In the genomic region with DNA sequence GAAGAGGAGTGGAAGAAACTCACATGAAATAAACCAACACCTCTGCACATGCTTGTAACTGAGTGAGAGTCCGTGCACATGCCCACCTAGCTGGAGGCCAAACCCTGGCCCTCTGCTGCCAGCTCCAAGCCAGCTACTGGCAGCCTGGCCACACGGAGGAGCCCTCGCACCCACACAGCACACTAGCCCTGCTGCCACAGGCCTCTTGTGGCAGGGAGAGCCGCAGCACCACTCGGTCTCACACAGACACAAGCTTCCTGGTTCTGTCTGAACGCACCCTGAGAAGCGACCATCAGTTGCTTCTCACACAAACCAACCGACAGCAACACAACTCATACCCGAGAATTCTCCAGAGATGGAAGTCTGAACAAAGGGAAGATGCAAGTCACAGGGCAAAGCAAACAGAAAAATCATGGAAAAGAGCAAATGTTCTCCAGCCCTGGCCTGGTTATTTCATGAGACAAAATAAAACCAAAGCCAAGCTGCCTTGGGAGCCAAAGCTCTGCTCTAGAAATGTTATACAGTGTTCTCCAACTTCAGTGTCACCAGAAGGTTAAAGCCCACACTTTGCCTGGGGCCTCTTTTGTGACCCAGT, we compare ENCODE assay signal across 8 cellular contexts.
DNase-seq lines count a peak whose midpoint lies in the region; ATAC-seq and TF ChIP-seq lines count a peak whose summit lies in the region.

No MANE protein-coding gene starts in this region.

- CTCF ChIA-PET in activated CD8-positive, alpha-beta memory T cell treated with anti-CD3 and anti-CD28 coated beads, Interleukin-2, amount 10 ng/mL, durations not matched to agents 7 days and 5 days (lab: Charles Lee), result interaction anchor here (0.8 to 2.0 kb wide), 14 partner anchors 9 to 470 kb away, joined by 3 to 9 read pairs (median 4); no protein-coding TSS in a partner anchor

- intact Hi-C loops in esophagus muscularis mucosa (cut with DNase I), result no loop called here

- H3K36me3 Mint-ChIP-seq in activated CD8-positive, alpha-beta memory T cell treated with anti-CD3 and anti-CD28 coated beads, Interleukin-2, amount 10 ng/mL, durations not matched to agents 7 days and 5 days, result no peaks in the 10 kb centered on the region

- H3K27ac ChIP-seq in esophagus muscularis mucosa (replicated peaks in 1 of 4), result peak overlapping the region in 1 of 4 donors; percentile 1

- peak overlapping the region; percentile 87 for H3K27ac Mint-ChIP-seq in activated CD8-positive, alpha-beta memory T cell treated with anti-CD3 and anti-CD28 coated beads, Interleukin-2, amount 10 ng/mL, durations not matched to agents 7 days and 5 days

- peak overlapping the region; percentile 51 for H3K4me3 Mint-ChIP-seq in activated CD8-positive, alpha-beta memory T cell treated with anti-CD3 and anti-CD28 coated beads, Interleukin-2, amount 10 ng/mL, durations not matched to agents 7 days and 5 days

- DNase-seq in AG08396 (ENCODE audit: low spot score) (peak; percentile 89), NCI-H774 (lab: John Stamatoyannopoulos, UW) (peak; percentile 53), esophagus muscularis mucosa (ENCODE audit: extremely low spot score) (no peak), occipital lobe (lab: John Stamatoyannopoulos, UW) (peak; percentile 35), NCI-H226 (no peak)
- DNase-seq in activated CD8-positive, alpha-beta memory T cell treated with anti-CD3 and anti-CD28 coated beads, Interleukin-2, amount 10 ng/mL, durations not matched to agents 7 days and 5 days, result peak; percentile 80

- peak; percentile 33 to 51 (median 40) for TF ChIP-seq CTCF in esophagus muscularis mucosa (IDR thresholded peaks at IDR 0.05)

- H3K4me1 Mint-ChIP-seq in activated CD8-positive, alpha-beta memory T cell treated with anti-CD3 and anti-CD28 coated beads, Interleukin-2, amount 10 ng/mL, durations not matched to agents 7 days and 5 days, result peaks cover 13% of the 10 kb centered on the region

- ATAC-seq in GM18517 (IDR thresholded peaks at IDR 0.05; ENCODE audit: unreplicated experiment) (peak; percentile 87), HG03039 (IDR thresholded peaks at IDR 0.05; ENCODE audit: unreplicated experiment) (peak; percentile 87)
- ATAC-seq in activated CD8-positive, alpha-beta memory T cell treated with anti-CD3 and anti-CD28 coated beads, Interleukin-2, amount 10 ng/mL, durations not matched to agents 7 days and 5 days, result peak; percentile 98

- WGBS in esophagus muscularis mucosa, result 39% methylated on average over 7 of the region's 9 CpGs

- H3K27me3 ChIP-seq in esophagus muscularis mucosa, result no peaks in the 10 kb centered on the region

- no peak for TF ChIP-seq POLR2A in esophagus muscularis mucosa (IDR thresholded peaks at IDR 0.05; ENCODE audit: low read depth)

- no peak overlapping the region for H3K4me3 ChIP-seq in esophagus muscularis mucosa

- H3K36me3 ChIP-seq in esophagus muscularis mucosa, result no peaks in the 10 kb centered on the region

- peaks cover 0 to 10% (median 8%) of the 10 kb centered on the region in 4 donors for H3K4me1 ChIP-seq in esophagus muscularis mucosa

- no peaks in the 10 kb centered on the region for H3K27me3 Mint-ChIP-seq in activated CD8-positive, alpha-beta memory T cell treated with anti-CD3 and anti-CD28 coated beads, Interleukin-2, amount 10 ng/mL, durations not matched to agents 7 days and 5 days

- TF ChIP-seq EP300 in esophagus muscularis mucosa (IDR thresholded peaks at IDR 0.05), result no peak

- no peaks in the 10 kb centered on the region for H3K9me3 Mint-ChIP-seq in activated CD8-positive, alpha-beta memory T cell treated with anti-CD3 and anti-CD28 coated beads, Interleukin-2, amount 10 ng/mL, durations not matched to agents 7 days and 5 days (ENCODE audit: low read depth)

- H3K9me3 ChIP-seq in esophagus muscularis mucosa, result no peaks in the 10 kb centered on the region

Comparison
In these comparisons a context has a peak if more than half of its experiments do, and no peak if none do; other contexts are left out.
1. DNase-seq: peak in AG08396 (single experiment), NCI-H774 (single experiment), activated CD8-positive, alpha-beta memory T cell treated with anti-CD3 and anti-CD28 coated beads, Interleukin-2, amount 10 ng/mL, durations not matched to agents 7 days and 5 days (single experiment) and occipital lobe (single experiment); none in esophagus muscularis mucosa (single experiment) and NCI-H226 (single experiment).
2. Peak in every context shown above with its lines, with median percentiles within 50 percentile points of each other: ATAC-seq.